ENCODE assay signal across 8 cellular contexts in genomic region chr12:55707841-55708694, GRCh38. TPM values are rescaled to one million over a fixed set of nuclear protein-coding genes. Genes with fewer than 3 reads are reported as not detected.
DNase-seq lines count a peak whose midpoint lies in the region; ATAC-seq and TF ChIP-seq lines count a peak whose summit lies in the region.

A gene with protein sequence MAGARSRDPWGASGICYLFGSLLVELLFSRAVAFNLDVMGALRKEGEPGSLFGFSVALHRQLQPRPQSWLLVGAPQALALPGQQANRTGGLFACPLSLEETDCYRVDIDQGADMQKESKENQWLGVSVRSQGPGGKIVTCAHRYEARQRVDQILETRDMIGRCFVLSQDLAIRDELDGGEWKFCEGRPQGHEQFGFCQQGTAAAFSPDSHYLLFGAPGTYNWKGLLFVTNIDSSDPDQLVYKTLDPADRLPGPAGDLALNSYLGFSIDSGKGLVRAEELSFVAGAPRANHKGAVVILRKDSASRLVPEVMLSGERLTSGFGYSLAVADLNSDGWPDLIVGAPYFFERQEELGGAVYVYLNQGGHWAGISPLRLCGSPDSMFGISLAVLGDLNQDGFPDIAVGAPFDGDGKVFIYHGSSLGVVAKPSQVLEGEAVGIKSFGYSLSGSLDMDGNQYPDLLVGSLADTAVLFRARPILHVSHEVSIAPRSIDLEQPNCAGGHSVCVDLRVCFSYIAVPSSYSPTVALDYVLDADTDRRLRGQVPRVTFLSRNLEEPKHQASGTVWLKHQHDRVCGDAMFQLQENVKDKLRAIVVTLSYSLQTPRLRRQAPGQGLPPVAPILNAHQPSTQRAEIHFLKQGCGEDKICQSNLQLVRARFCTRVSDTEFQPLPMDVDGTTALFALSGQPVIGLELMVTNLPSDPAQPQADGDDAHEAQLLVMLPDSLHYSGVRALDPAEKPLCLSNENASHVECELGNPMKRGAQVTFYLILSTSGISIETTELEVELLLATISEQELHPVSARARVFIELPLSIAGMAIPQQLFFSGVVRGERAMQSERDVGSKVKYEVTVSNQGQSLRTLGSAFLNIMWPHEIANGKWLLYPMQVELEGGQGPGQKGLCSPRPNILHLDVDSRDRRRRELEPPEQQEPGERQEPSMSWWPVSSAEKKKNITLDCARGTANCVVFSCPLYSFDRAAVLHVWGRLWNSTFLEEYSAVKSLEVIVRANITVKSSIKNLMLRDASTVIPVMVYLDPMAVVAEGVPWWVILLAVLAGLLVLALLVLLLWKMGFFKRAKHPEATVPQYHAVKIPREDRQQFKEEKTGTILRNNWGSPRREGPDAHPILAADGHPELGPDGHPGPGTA (minus strand): TSS chr12:55707904. CDS start chr12:55707682, 222 bp downstream.

- H3K4me1 ChIP-seq in PC-9 (replicated peaks; ENCODE audit: insufficient read depth) (no peaks in the 10 kb centered on the region), transverse colon (peaks cover 7 to 32% (median 22%) of the 10 kb centered on the region in 4 donors)

- TF ChIP-seq POLR2A in transverse colon (IDR thresholded peaks at IDR 0.05): no peak

- no peak for TF ChIP-seq EP300 in transverse colon (IDR thresholded peaks at IDR 0.05; ENCODE audit: low read depth)

- H3K4me3 ChIP-seq in PC-9 (peak within 1 kb of the TSS; percentile 18; the same call in 1 of the 2 replicates), transverse colon (peak within 1 kb of the TSS; percentile 45 to 64 (median 56))

- peak; percentile 71 for ATAC-seq in HG02852 (IDR thresholded peaks at IDR 0.05; ENCODE audit: unreplicated experiment)

- BruUV-seq in PC-9 (replicated peaks; lab: Mats Ljungman, UMichigan): no TSS peak

- intact Hi-C loops in PC-9 (cut with micrococcal nuclease; ENCODE audit: unreplicated experiment): no loop called here
- intact Hi-C loops in transverse colon (cut with DNase I; ENCODE audit: low total_unique reads): no loop called here

- H2AFZ ChIP-seq in PC-9: no peak within 1 kb of the TSS

- in situ Hi-C loops in transverse colon (cut with MboI; ENCODE audit: low pct_ligation_motif_present in 1 of 4, low pct_unique_long_range_greater_than_20kb in 1 of 4, low sequenced_read_pairs in 3 of 4): no loop called here

- H3F3A ChIP-seq in PC-9 (ENCODE audit: insufficient read depth, low read depth): no peaks in the 10 kb centered on the region

- H3K79me2 ChIP-seq in PC-9 (ENCODE audit: low read depth): no peaks in the 10 kb centered on the region

- CTCF ChIA-PET in PC-9 (lab: Charles Lee): interaction anchor here (0.7 kb wide), 1 partner anchor 44 kb away, joined by 4 read pairs; no protein-coding TSS in a partner anchor

- H3K27me3 ChIP-seq in PC-9 (ENCODE audit: insufficient read depth, low read depth) (peaks cover 81% of the 10 kb centered on the region), transverse colon (peaks cover 27% of the 10 kb centered on the region)

- DNase-seq in DMS114 treated with DMSO at 0.1 percent for 48 hours (lab: John Stamatoyannopoulos, UW; ENCODE audit: unreplicated experiment) (peak; percentile 42), PC-9 (peak in 1 of 2 experiments; percentile 40), globus pallidus (ENCODE audit: low spot score) (peak; percentile 62), nucleus accumbens (lab: John Stamatoyannopoulos, UW) (peak in 50 of 56 donors; percentile 19 to 79 (median 52)), transverse colon (peak; percentile 75), RKO (ENCODE audit: low spot score) (no peak)
- DNase-seq in activated naive CD4-positive, alpha-beta T cell (lab: John Stamatoyannopoulos, UW): peak in 3 of 4 experiments; percentile 33 to 50 (median 37)

- POLR2A ChIA-PET in PC-9 (lab: Charles Lee; ENCODE audit: unreplicated experiment): no interaction called here

- TF ChIP-seq CTCF in PC-9 (conservative IDR thresholded peaks at IDR 0.05) (no peak), transverse colon (IDR thresholded peaks at IDR 0.05) (no peak)

- H3K9me3 ChIP-seq in PC-9 (ENCODE audit: insufficient read depth, low read depth) (no peaks in the 10 kb centered on the region), transverse colon (no peaks in the 10 kb centered on the region)

- H3K4me2 ChIP-seq in PC-9: peak within 1 kb of the TSS; percentile 40; the same call in 1 of the 2 replicates

- no peaks in the 10 kb centered on the region for H4K20me1 ChIP-seq in PC-9 (ENCODE audit: insufficient read depth)

- H3K27ac ChIP-seq in PC-9: no peak within 1 kb of the TSS
- peak within 1 kb of the TSS; percentile 64 to 88 (median 83) for H3K27ac ChIP-seq in transverse colon

- H3K9me2 ChIP-seq in PC-9 (ENCODE audit: insufficient read depth): no peaks in the 10 kb centered on the region

- WGBS in transverse colon (ENCODE audit: low coverage in 1 of 2), 2 donors: 1 to 3% methylated on average over 11 to 32 of the region's 39 CpGs

- H3K36me3 ChIP-seq in PC-9 (ENCODE audit: low read depth) (no peaks in the 10 kb centered on the region), transverse colon (no peaks in the 10 kb centered on the region)

RNA-seq across cellular contexts. Expression of the gene that starts here (rescaled TPM):
- total RNA-seq in PC-9 (2021) (2.7 and 3.1 TPM in 2 replicates), transverse colon (100 to 1,000 TPM in 1 of 4 donors, 10 to 100 TPM in 3; 14.4 to 125 (median 23.6) TPM)
